28 cellular contexts compared by ENCODE assay signal in the genomic region with DNA sequence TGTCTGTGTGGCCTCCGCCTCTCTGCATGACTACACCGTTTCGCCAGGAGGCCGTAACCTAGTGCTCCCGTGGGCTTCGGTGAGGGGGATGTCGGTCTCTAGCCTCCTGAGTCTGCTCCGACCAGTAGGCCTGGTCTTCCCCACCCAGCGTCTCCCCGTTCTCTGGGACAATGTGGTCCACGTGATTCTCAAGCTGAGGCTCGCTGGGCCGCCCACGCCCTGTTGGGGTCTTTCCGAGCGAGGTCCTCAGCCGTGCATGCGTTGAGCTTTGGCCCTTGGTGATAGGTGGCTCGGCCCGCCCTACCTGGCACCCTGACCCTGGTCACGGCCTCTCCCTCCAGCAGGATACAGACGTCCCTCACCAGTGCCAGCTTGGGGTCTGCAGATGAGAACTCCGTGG. TPM values are rescaled to one million over a fixed set of nuclear protein-coding genes. Genes with fewer than 3 reads are reported as not detected.
"Had no signal": no experiment of that assay in that cellular context is flagged by ENCODE, and none has a peak within 500 bp of the region (broad histone marks: within the 10 kb centered on the region; RNA-seq: fewer than 3 reads in every experiment).

No MANE protein-coding gene starts in this region.

- H3K27me3 ChIP-seq: left lung, pancreas, spleen, stomach, testis, thyroid gland, upper lobe of right lung had no signal

- H3K27me3 Mint-ChIP-seq: naive thymus-derived CD8-positive, alpha-beta T cell; stimulated activated naive B cell treated with anti-CD40 and anti-IgM and Interleukin-4, amounts not matched to agents 10 μg/mL and 1 μg/mL and 100 μg/mL, for 72 hours had no signal

- H3K4me3 Mint-ChIP-seq: naive thymus-derived CD8-positive, alpha-beta T cell; nephron progenitor cell; stimulated activated naive B cell treated with anti-CD40 and anti-IgM and Interleukin-4, amounts not matched to agents 10 μg/mL and 1 μg/mL and 100 μg/mL, for 72 hours had no signal

- H3K27ac Mint-ChIP-seq: naive thymus-derived CD8-positive, alpha-beta T cell; nephron progenitor cell; stimulated activated naive B cell treated with anti-CD40 and anti-IgM and Interleukin-4, amounts not matched to agents 10 μg/mL and 1 μg/mL and 100 μg/mL, for 72 hours had no signal

- DNase-seq: hippocampal formation; kidney; left colon; left lung; lower lobe of right lung; mammary epithelial cell; mesenchymal stem cell; naive thymus-derived CD8-positive, alpha-beta T cell; nephron progenitor cell; nucleus accumbens; posterior cingulate gyrus; retina; right cardiac atrium; spleen; stimulated activated CD4-positive, alpha-beta T cell treated with anti-CD3 and anti-CD28 coated beads, Interleukin-4, amount 100 ng/mL, for 24 hours; stimulated activated naive B cell treated with anti-CD40 and anti-IgM and Interleukin-4, amounts not matched to agents 10 μg/mL and 1 μg/mL and 100 μg/mL, for 72 hours; stimulated activated naive CD8-positive, alpha-beta T cell treated with anti-CD3 and anti-CD28 coated beads, Interleukin-15, Interleukin-2, amounts not matched to agents 100 U/mL and 50 U/mL, for 24 hours; stomach; testis; thyroid gland; trophoblast cell; upper lobe of right lung had no signal

- H3K4me3 ChIP-seq: left lung, lower lobe of right lung, pancreas, prostate gland, skin epidermis, spleen, stomach, testis, thyroid gland, upper lobe of right lung had no signal

- H3K27ac ChIP-seq: left lung, lower lobe of right lung, pancreas, prostate gland, spleen, stomach, testis, thyroid gland, upper lobe of right lung had no signal

- H3K9me3 ChIP-seq: left lung, lower lobe of right lung, pancreas, prostate gland, spleen, stomach, testis, thyroid gland, upper lobe of right lung had no signal

- FAIRE-seq: kidney, pancreas, urothelium cell line had no signal

- ATAC-seq: left colon; left lung; lower lobe of right lung; naive thymus-derived CD8-positive, alpha-beta T cell; pancreas; right cardiac atrium; sciatic nerve; stimulated activated naive B cell treated with anti-CD40 and anti-IgM and Interleukin-4, amounts not matched to agents 10 μg/mL and 1 μg/mL and 100 μg/mL, for 72 hours; stimulated activated naive CD8-positive, alpha-beta T cell treated with anti-CD3 and anti-CD28 coated beads, Interleukin-15, Interleukin-2, amounts not matched to agents 100 U/mL and 50 U/mL, for 24 hours; upper lobe of right lung had no signal

- H3K9me3 Mint-ChIP-seq: naive thymus-derived CD8-positive, alpha-beta T cell; nephron progenitor cell; stimulated activated naive B cell treated with anti-CD40 and anti-IgM and Interleukin-4, amounts not matched to agents 10 μg/mL and 1 μg/mL and 100 μg/mL, for 72 hours had no signal

- H3K4me1 Mint-ChIP-seq: naive thymus-derived CD8-positive, alpha-beta T cell had no signal

RNA-seq across cellular contexts. Expression of a gene that starts 59.1 kb away (rescaled TPM):
- total RNA-seq: kidney; lower lobe of right lung; naive thymus-derived CD8-positive, alpha-beta T cell; osteoblast; right cardiac atrium; upper lobe of right lung had no signal
- polyA plus RNA-seq: naive thymus-derived CD8-positive, alpha-beta T cell; right cardiac atrium had no signal
